18 cellular contexts compared by ENCODE assay signal in the genomic region with DNA sequence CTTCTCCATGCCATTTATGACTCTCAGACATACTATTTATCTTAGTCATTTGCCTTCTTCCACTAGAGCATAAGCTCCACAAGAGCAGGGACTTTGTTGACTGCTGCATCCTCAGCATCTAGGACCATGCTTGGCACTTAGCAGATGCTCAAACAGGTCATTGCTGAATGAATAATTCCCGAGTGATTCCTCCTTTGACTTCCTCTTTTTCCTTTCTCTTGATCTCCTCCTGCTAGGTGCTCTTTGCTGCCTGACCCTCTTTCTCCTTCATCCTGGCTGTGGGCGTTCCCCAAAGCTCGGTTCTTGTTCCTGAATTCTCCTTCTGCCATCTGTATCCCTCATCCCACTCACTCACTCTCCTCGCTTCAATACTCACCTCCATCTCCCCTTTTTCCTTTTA. TPM values are rescaled to one million over a fixed set of nuclear protein-coding genes. Genes with fewer than 3 reads are reported as not detected.
DNase-seq lines count a peak whose midpoint lies in the region; ATAC-seq, FAIRE-seq and TF ChIP-seq lines count a peak whose summit lies in the region.
"Had no signal": no experiment of that assay in that cellular context is flagged by ENCODE, and none has a peak within 500 bp of the region (broad histone marks: within the 10 kb centered on the region; RNA-seq: fewer than 3 reads in every experiment).

No MANE protein-coding gene starts in this region.

- TF ChIP-seq POLR2A in K562 (conservative IDR thresholded peaks at IDR 0.05) (no peak), sigmoid colon (IDR thresholded peaks at IDR 0.05) (no peak)

- H3K79me1 ChIP-seq in H9 (ENCODE audit: insufficient read depth, low read depth, low read length, poor library complexity, severe bottlenecking) = peaks cover 5% of the 10 kb centered on the region

- no peak overlapping the region for H4K5ac ChIP-seq in H9 (ENCODE audit: insufficient read length, low read depth, low read length)

- no peak overlapping the region for H3K4ac ChIP-seq in H9 (ENCODE audit: low read depth, low read length)

- H2AK5ac ChIP-seq in H9 (ENCODE audit: insufficient read length, low read length) = no peak overlapping the region

- peaks cover 41 to 47% of the 10 kb centered on the region in 2 experiments for H3K4me1 Mint-ChIP-seq in H9
- peaks cover 8 to 15% of the 10 kb centered on the region in 2 donors for H3K4me1 Mint-ChIP-seq in effector memory CD8-positive, alpha-beta T cell (ENCODE audit: low read depth in 2 of 2)

- intact Hi-C loops in K562 (cut with micrococcal nuclease) (no loop called here), sigmoid colon (cut with DNase I) (no loop called here)

- CTCF ChIA-PET in K562 (lab: Yijun Ruan, JAX; ENCODE audit: low intra/inter-chr PET ratio) = no interaction called here

- no peak overlapping the region for H2BK120ac ChIP-seq in H9 (ENCODE audit: low read depth, low read length, poor library complexity, severe bottlenecking)

- H3K23ac ChIP-seq in H9 (ENCODE audit: insufficient read length, low read depth, low read length) = no peak overlapping the region

- H4K91ac ChIP-seq in H9 (ENCODE audit: insufficient read length, low read depth, low read length) = no peak overlapping the region

- no TSS peak for BruUV-seq in K562 (replicated peaks; lab: Mats Ljungman, UMichigan)

- no peak overlapping the region for H2BK5ac ChIP-seq in H9 (ENCODE audit: insufficient read length, low read length)

- H3K9me3 ChIP-seq in H9 (ENCODE audit: control insufficient read depth, low read depth, low read length) = no peaks in the 10 kb centered on the region
- no peaks in the 10 kb centered on the region for H3K9me3 ChIP-seq in K562 (replicated peaks; ENCODE audit: control insufficient read depth, insufficient read depth, low read depth, low read length)
- H3K9me3 ChIP-seq in sigmoid colon = no peaks in the 10 kb centered on the region
- H3K9me3 ChIP-seq: BE2C had no signal

- H3K36me3 Mint-ChIP-seq in H9 (ENCODE audit: insufficient read depth in 1 of 3, low read depth in 3 of 3) = peaks cover 58 to 100% (median 92%) of the 10 kb centered on the region in 3 experiments
- H3K36me3 Mint-ChIP-seq in effector memory CD8-positive, alpha-beta T cell (ENCODE audit: insufficient read depth) = peaks cover 3% of the 10 kb centered on the region
- H3K36me3 Mint-ChIP-seq: CD4-positive, alpha-beta memory T cell had no signal

- no peak overlapping the region for H2AFZ ChIP-seq in H9 (ENCODE audit: low read length)
- H2AFZ ChIP-seq in K562 (ENCODE audit: low read depth, low read length) = no peak overlapping the region

- H3K79me2 ChIP-seq in H9 (ENCODE audit: insufficient read depth, low read length) = no peaks in the 10 kb centered on the region
- no peaks in the 10 kb centered on the region for H3K79me2 ChIP-seq in K562 (ENCODE audit: control insufficient read depth, insufficient read depth, low read length)

- 100% methylated on average over 1 of the region's 4 CpGs for WGBS in H9 (ENCODE audit: extremely low coverage, insufficient read length, low lambda C conversion rate)
- 0% methylated on average over 4 of the region's 4 CpGs for WGBS in K562 (ENCODE audit: insufficient coverage, low coverage, missing lambda C conversion rate)
- WGBS in sigmoid colon, 2 donors = 79 to 85% methylated on average over 4 of the region's 4 CpGs

- H4K20me1 ChIP-seq in H9 (ENCODE audit: control insufficient read depth, insufficient read depth, insufficient read length) (no peaks in the 10 kb centered on the region), K562 (replicated peaks; ENCODE audit: control insufficient read depth, insufficient read depth, low read length) (0 out of 2 replicates have a peak, but pooled peaks cover 3% of the 10 kb centered on the region)

- TF ChIP-seq CTCF in H9 (conservative IDR thresholded peaks at IDR 0.05) (no peak), K562 (IDR thresholded peaks at IDR 0.05 in 2 of 3, conservative IDR thresholded peaks at IDR 0.05 in 1 of 3; ENCODE audit: insufficient read depth in 2 of 3, low read depth in 1 of 3, low read length in 3 of 3) (no peak), sigmoid colon (IDR thresholded peaks at IDR 0.05) (no peak)

- H3K4me3 ChIP-seq in K562 (no peak overlapping the region), sigmoid colon (no peak overlapping the region)

- no peaks in the 10 kb centered on the region for H3K9me1 ChIP-seq in K562 (ENCODE audit: control insufficient read depth, insufficient read depth, low read length)

- no peaks in the 10 kb centered on the region for H3K9me3 Mint-ChIP-seq in H9
- H3K9me3 Mint-ChIP-seq in effector memory CD8-positive, alpha-beta T cell = no peaks in the 10 kb centered on the region

- TF ChIP-seq RAD21 in K562 (CRISPR knock-in tag; conservative IDR thresholded peaks at IDR 0.05 in 1 of 2, IDR thresholded peaks at IDR 0.05 in 1 of 2) = no peak

- H3K36me3 ChIP-seq in K562 (ENCODE audit: control insufficient read depth, insufficient read depth, low read length) (no peaks in the 10 kb centered on the region), sigmoid colon (no peaks in the 10 kb centered on the region)
- H3K36me3 ChIP-seq: BE2C had no signal

- H2BK20ac ChIP-seq in H9 (ENCODE audit: low read depth, low read length, poor library complexity, severe bottlenecking) = no peak overlapping the region

- no peaks in the 10 kb centered on the region for H3K23me2 ChIP-seq in H9 (ENCODE audit: insufficient read length, low read depth, low read length, poor library complexity, severe bottlenecking)

- no peak overlapping the region for H3K56ac ChIP-seq in H9 (ENCODE audit: insufficient read length, low read depth, low read length)

- ATAC-seq in K562 (no peak), HG02798 (IDR thresholded peaks at IDR 0.05; ENCODE audit: poor library complexity, unreplicated experiment) (no peak)
- no peak for ATAC-seq in effector memory CD8-positive, alpha-beta T cell (replicated peaks)

- no peaks in the 10 kb centered on the region for H3K27me3 ChIP-seq in H9 (ENCODE audit: insufficient read depth, low read length)
- H3K27me3 ChIP-seq in K562 (ENCODE audit: control insufficient read depth in 2 of 2, insufficient read depth in 2 of 2, low read length in 2 of 2) = peaks cover 24 to 45% of the 10 kb centered on the region in 2 experiments; a peak in 4 of 5 replicates
- H3K27me3 ChIP-seq in sigmoid colon = no peaks in the 10 kb centered on the region
- H3K27me3 ChIP-seq: BE2C had no signal

- H3K9ac ChIP-seq in H9 (ENCODE audit: extremely low read depth, insufficient read length, low read length) (no peak overlapping the region), K562 (ENCODE audit: insufficient read depth in 1 of 2, low read depth in 2 of 2, low read length in 2 of 2) (no peak overlapping the region)

- H3K27ac Mint-ChIP-seq in H9 = peak overlapping the region in 2 of 3 experiments; percentile 28 to 50; a peak in 4 of 7 replicates
- no peak overlapping the region for H3K27ac Mint-ChIP-seq in effector memory CD8-positive, alpha-beta T cell
- H3K27ac Mint-ChIP-seq: CD4-positive, alpha-beta memory T cell had no signal

- H3K27ac ChIP-seq in H9 (ENCODE audit: insufficient read length, low read depth, low read length) = no peak overlapping the region
- no peak overlapping the region for H3K27ac ChIP-seq in K562 (ENCODE audit: extremely low read depth, low read depth, low read length)
- no peak overlapping the region for H3K27ac ChIP-seq in sigmoid colon
- H3K27ac ChIP-seq: HL-60 had no signal

- no peak overlapping the region for H3K4me2 ChIP-seq in H9 (ENCODE audit: insufficient read depth, insufficient read length, low read length)
- H3K4me2 ChIP-seq in K562 (ENCODE audit: insufficient read depth, low read length) = no peak overlapping the region

- POLR2A ChIA-PET in K562 (lab: Yijun Ruan, JAX) = interaction anchor here (0.7 kb wide), 1 partner anchor 33 kb away, joined by 4 read pairs; no protein-coding TSS in a partner anchor

- H3K4me1 ChIP-seq in H9 (ENCODE audit: insufficient read depth, low read length) (peaks cover 2% of the 10 kb centered on the region; the same call in 1 of the 2 replicates), K562 (replicated peaks in 1 of 2; ENCODE audit: control insufficient read depth in 2 of 2, insufficient read depth in 2 of 2, low read length in 2 of 2) (no peaks in the 10 kb centered on the region), sigmoid colon (no peaks in the 10 kb centered on the region)
- H3K4me1 ChIP-seq: BE2C had no signal

- H2BK12ac ChIP-seq in H9 (ENCODE audit: insufficient read length, low read depth, low read length) = no peak overlapping the region

- no peaks in the 10 kb centered on the region; the same call in 1 of the 2 replicates for H3K27me3 Mint-ChIP-seq in H9 (ENCODE audit: low read depth)
- H3K27me3 Mint-ChIP-seq in effector memory CD8-positive, alpha-beta T cell = peaks cover 2 to 19% of the 10 kb centered on the region in 2 donors

- DNase-seq in CD1c-positive myeloid dendritic cell (ENCODE audit: extremely low spot score) (peak; percentile 36), H9 (no peak), K562 (ENCODE audit: extremely low read depth in 1 of 4, low spot score in 3 of 4) (no peak), sigmoid colon (peak; percentile 6), HK-2 (ENCODE audit: unreplicated experiment) (no peak)
- DNase-seq in effector memory CD8-positive, alpha-beta T cell = no peak
- DNase-seq: ACHN; BE2C; C1 segment of cervical spinal cord; Calu3; CD4-positive, alpha-beta memory T cell; GOT3; H7 had no signal

- no peak overlapping the region for H2BK15ac ChIP-seq in H9 (ENCODE audit: low read depth, low read length)

- H3K14ac ChIP-seq in H9 (ENCODE audit: insufficient read depth, low read length) = no peak overlapping the region

- in situ Hi-C loops in K562 (cut with MboI) = no loop called here

- H3T11ph ChIP-seq in H9 (ENCODE audit: low read length) = no peak overlapping the region

- no peak overlapping the region for H3K18ac ChIP-seq in H9 (ENCODE audit: insufficient read length, low read depth, low read length)

- no peak for TF ChIP-seq EP300 in K562 (IDR thresholded peaks at IDR 0.05; ENCODE audit: low read length)
- TF ChIP-seq EP300 in sigmoid colon (IDR thresholded peaks at IDR 0.05) = no peak

- no peak overlapping the region for H4K8ac ChIP-seq in H9 (replicated peaks; ENCODE audit: insufficient read length, low read depth, low read length)

- H3K4me3 Mint-ChIP-seq in H9 = no peak overlapping the region
- H3K4me3 Mint-ChIP-seq in effector memory CD8-positive, alpha-beta T cell = no peak overlapping the region
- H3K4me3 Mint-ChIP-seq: CD4-positive, alpha-beta memory T cell had no signal

- FAIRE-seq in K562 (lab: Jason Lieb, UNC) = no peak
- FAIRE-seq: A204.1, G401.6 had no signal

RNA-seq across cellular contexts. Expression of a gene that starts 23.5 kb away (rescaled TPM):
- total RNA-seq in H9 (2021) = 71.2 and 77.2 TPM in 2 replicates
- total RNA-seq in K562 (2011; cell fraction: chromatin; rRNA removed; ENCODE audit: low replicate concordance) = not detected in 2 replicates
- not detected in 2 replicates for total RNA-seq in K562 (2011; cell fraction: nucleolus; rRNA removed)
- total RNA-seq in K562 (2011; cell fraction: nucleoplasm; rRNA removed) = not detected in 2 replicates
- not detected in 2 replicates for total RNA-seq in K562 (2014; rRNA removed)
- not detected in 2 replicates for total RNA-seq in K562 (2014; rRNA removed; fragmentation: Illumina TruSeq; extraction: Trizol)
- not detected in 2 replicates for total RNA-seq in K562 (2015; rRNA removed; fragmentation: Illumina TruSeq; extraction: Trizol)
- not detected in 2 replicates for total RNA-seq in K562 (2021)
- 0.06 TPM in 1 of 2 replicates, not detected in the other for polyA plus RNA-seq in K562 (2011; rRNA removed)
- not detected in 2 replicates for polyA plus RNA-seq in K562 (2011; cell fraction: cytosol; rRNA removed)
- 0.15 TPM in 1 of 2 replicates, not detected in the other for polyA plus RNA-seq in K562 (2011; cell fraction: nucleus; rRNA removed)
- polyA plus RNA-seq in K562 (2012) = not detected in 2 replicates
- not detected in 2 replicates for polyA plus RNA-seq in K562 (2014; fragmentation: Illumina TruSeq; extraction: Trizol)
- polyA plus RNA-seq in K562 (2014; fragmentation: Nextera tagmentation; extraction: Ambion mirVana) = not detected
- polyA plus RNA-seq in K562 (2014; rRNA removed) = not detected in 2 replicates
- polyA minus RNA-seq in K562 (2011; rRNA and poly(A)+ RNA removed) = not detected in 2 replicates
- not detected in 2 replicates for polyA minus RNA-seq in K562 (2011; cell fraction: cytosol; rRNA and poly(A)+ RNA removed)
- not detected in 2 replicates for polyA minus RNA-seq in K562 (2011; cell fraction: nucleus; rRNA and poly(A)+ RNA removed)
- total RNA-seq in sigmoid colon = 1 to 10 TPM in 1 of 4 donors, under 1 TPM in 2, not detected in 1; 0.36 to 1.9 (median 0.55) TPM
- polyA plus RNA-seq in sigmoid colon = under 1 TPM in 1 of 3 donors, not detected in 2; 0.32 TPM
- total RNA-seq: Calu3; CD4-positive, alpha-beta memory T cell; HT1080 had no signal
- polyA plus RNA-seq: CD4-positive, alpha-beta memory T cell had no signal

Comparison
In these comparisons a context has a peak if more than half of its experiments do, and no peak if none do; other contexts are left out.
1. DNase-seq: peak in CD1c-positive myeloid dendritic cell (single experiment) and sigmoid colon (single experiment); none in H9 (single experiment), K562 (0 of 4), HK-2 (single experiment) and effector memory CD8-positive, alpha-beta T cell (0 of 3).
2. H3K27ac Mint-ChIP-seq: peak in H9 (2 of 3); none in effector memory CD8-positive, alpha-beta T cell (0 of 2).
3. RNA of a gene that starts 23.5 kb away (total RNA-seq): 71.2 to 77.2 TPM in H9; 0.36 to 1.9 TPM in sigmoid colon and not detected in K562; every median in the first group is over 10 times any median in the second.